2 cellular contexts compared by ENCODE assay signal in the genomic region with DNA sequence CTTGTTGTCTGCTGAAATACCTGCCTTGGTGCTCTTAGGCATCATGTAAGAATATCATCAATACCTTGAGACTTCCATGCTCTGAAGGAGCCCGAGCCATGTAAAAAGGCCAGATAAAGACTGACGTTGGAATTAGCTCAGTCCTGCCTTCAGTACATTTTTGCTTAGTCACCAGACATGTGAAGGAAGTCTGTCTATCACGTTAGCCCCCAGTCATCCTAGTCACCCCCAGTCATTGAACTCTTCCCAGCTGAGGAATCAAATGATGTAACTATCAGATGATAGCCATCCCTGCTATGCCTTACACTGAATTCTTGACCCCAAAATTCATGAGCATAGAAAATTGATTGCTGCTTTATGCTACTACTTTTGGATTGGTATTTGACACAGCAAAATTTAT.
TF ChIP-seq lines count a peak whose summit lies in the region.

No MANE protein-coding gene starts in this region.

TF ChIP-seq in SK-N-SH, 30 proteins besides CTCF, POLR2A, EP300 and RAD21 (continued from another document):
- TF ChIP-seq, protein P1, sequence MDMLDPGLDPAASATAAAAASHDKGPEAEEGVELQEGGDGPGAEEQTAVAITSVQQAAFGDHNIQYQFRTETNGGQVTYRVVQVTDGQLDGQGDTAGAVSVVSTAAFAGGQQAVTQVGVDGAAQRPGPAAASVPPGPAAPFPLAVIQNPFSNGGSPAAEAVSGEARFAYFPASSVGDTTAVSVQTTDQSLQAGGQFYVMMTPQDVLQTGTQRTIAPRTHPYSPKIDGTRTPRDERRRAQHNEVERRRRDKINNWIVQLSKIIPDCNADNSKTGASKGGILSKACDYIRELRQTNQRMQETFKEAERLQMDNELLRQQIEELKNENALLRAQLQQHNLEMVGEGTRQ (IDR thresholded peaks at IDR 0.05; ENCODE audit: borderline replicate concordance, low read depth, low read length): no peak
- TF ChIP-seq RFX5 (IDR thresholded peaks at IDR 0.05; ENCODE audit: low read length) (no peak), FOXJ3 (CRISPR knock-in tag; IDR thresholded peaks at IDR 0.05) (no peak), SMC3 (IDR thresholded peaks at IDR 0.05; ENCODE audit: low read depth, low read length) (no peak), CHD2 (IDR thresholded peaks at IDR 0.05; ENCODE audit: low read length, partially characterized antibody) (no peak), FOXM1 (IDR thresholded peaks at IDR 0.05; ENCODE audit: low read depth) (no peak)
- TF ChIP-seq, protein P2, sequence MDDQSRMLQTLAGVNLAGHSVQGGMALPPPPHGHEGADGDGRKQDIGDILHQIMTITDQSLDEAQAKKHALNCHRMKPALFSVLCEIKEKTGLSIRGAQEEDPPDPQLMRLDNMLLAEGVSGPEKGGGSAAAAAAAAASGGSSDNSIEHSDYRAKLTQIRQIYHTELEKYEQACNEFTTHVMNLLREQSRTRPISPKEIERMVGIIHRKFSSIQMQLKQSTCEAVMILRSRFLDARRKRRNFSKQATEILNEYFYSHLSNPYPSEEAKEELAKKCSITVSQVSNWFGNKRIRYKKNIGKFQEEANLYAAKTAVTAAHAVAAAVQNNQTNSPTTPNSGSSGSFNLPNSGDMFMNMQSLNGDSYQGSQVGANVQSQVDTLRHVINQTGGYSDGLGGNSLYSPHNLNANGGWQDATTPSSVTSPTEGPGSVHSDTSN (IDR thresholded peaks at IDR 0.05): no peak
- TF ChIP-seq, protein P3, sequence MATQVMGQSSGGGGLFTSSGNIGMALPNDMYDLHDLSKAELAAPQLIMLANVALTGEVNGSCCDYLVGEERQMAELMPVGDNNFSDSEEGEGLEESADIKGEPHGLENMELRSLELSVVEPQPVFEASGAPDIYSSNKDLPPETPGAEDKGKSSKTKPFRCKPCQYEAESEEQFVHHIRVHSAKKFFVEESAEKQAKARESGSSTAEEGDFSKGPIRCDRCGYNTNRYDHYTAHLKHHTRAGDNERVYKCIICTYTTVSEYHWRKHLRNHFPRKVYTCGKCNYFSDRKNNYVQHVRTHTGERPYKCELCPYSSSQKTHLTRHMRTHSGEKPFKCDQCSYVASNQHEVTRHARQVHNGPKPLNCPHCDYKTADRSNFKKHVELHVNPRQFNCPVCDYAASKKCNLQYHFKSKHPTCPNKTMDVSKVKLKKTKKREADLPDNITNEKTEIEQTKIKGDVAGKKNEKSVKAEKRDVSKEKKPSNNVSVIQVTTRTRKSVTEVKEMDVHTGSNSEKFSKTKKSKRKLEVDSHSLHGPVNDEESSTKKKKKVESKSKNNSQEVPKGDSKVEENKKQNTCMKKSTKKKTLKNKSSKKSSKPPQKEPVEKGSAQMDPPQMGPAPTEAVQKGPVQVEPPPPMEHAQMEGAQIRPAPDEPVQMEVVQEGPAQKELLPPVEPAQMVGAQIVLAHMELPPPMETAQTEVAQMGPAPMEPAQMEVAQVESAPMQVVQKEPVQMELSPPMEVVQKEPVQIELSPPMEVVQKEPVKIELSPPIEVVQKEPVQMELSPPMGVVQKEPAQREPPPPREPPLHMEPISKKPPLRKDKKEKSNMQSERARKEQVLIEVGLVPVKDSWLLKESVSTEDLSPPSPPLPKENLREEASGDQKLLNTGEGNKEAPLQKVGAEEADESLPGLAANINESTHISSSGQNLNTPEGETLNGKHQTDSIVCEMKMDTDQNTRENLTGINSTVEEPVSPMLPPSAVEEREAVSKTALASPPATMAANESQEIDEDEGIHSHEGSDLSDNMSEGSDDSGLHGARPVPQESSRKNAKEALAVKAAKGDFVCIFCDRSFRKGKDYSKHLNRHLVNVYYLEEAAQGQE (IDR thresholded peaks at IDR 0.05; ENCODE audit: low read depth, low read length): no peak

TF ChIP-seq in SK-N-SH treated with all-trans-retinoic acid at 6 μM for 48 hours, 23 proteins besides CTCF, POLR2A, EP300 and RAD21 (continued from another document):
- TF ChIP-seq, protein P4, sequence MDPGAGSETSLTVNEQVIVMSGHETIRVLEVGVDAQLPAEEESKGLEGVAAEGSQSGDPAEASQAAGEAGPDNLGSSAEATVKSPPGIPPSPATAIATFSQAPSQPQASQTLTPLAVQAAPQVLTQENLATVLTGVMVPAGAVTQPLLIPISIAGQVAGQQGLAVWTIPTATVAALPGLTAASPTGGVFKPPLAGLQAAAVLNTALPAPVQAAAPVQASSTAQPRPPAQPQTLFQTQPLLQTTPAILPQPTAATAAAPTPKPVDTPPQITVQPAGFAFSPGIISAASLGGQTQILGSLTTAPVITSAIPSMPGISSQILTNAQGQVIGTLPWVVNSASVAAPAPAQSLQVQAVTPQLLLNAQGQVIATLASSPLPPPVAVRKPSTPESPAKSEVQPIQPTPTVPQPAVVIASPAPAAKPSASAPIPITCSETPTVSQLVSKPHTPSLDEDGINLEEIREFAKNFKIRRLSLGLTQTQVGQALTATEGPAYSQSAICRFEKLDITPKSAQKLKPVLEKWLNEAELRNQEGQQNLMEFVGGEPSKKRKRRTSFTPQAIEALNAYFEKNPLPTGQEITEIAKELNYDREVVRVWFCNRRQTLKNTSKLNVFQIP (CRISPR knock-in tag; IDR thresholded peaks at IDR 0.05; ENCODE audit: borderline replicate concordance, low read depth): no peak
- TF ChIP-seq ZNF8 (CRISPR knock-in tag; IDR thresholded peaks at IDR 0.05): no peak
- TF ChIP-seq ZFP3 (CRISPR knock-in tag; IDR thresholded peaks at IDR 0.05): no peak
- TF ChIP-seq ZNF565 (CRISPR knock-in tag; conservative IDR thresholded peaks at IDR 0.05; ENCODE audit: low read depth): no peak
- TF ChIP-seq CSDC2 (CRISPR knock-in tag; IDR thresholded peaks at IDR 0.05): no peak
- no peak for TF ChIP-seq RARB (CRISPR knock-in tag; IDR thresholded peaks at IDR 0.05)
- TF ChIP-seq ZFP30 (CRISPR knock-in tag; IDR thresholded peaks at IDR 0.05): no peak
- no peak for TF ChIP-seq TOX (CRISPR knock-in tag; IDR thresholded peaks at IDR 0.05; ENCODE audit: borderline replicate concordance)
- no peak for TF ChIP-seq TCF4 (CRISPR knock-in tag; IDR thresholded peaks at IDR 0.05; ENCODE audit: borderline replicate concordance)
- TF ChIP-seq BACH2 (CRISPR knock-in tag; IDR thresholded peaks at IDR 0.05; ENCODE audit: borderline replicate concordance): no peak
- TF ChIP-seq SNAI2 (CRISPR knock-in tag; IDR thresholded peaks at IDR 0.05): no peak
- TF ChIP-seq GLIS3 (CRISPR knock-in tag; IDR thresholded peaks at IDR 0.05): no peak
- TF ChIP-seq ZC3H10 (CRISPR knock-in tag; IDR thresholded peaks at IDR 0.05): no peak
- TF ChIP-seq, protein P5, sequence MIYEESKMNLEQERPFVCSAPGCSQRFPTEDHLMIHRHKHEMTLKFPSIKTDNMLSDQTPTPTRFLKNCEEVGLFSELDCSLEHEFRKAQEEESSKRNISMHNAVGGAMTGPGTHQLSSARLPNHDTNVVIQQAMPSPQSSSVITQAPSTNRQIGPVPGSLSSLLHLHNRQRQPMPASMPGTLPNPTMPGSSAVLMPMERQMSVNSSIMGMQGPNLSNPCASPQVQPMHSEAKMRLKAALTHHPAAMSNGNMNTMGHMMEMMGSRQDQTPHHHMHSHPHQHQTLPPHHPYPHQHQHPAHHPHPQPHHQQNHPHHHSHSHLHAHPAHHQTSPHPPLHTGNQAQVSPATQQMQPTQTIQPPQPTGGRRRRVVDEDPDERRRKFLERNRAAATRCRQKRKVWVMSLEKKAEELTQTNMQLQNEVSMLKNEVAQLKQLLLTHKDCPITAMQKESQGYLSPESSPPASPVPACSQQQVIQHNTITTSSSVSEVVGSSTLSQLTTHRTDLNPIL (CRISPR knock-in tag; IDR thresholded peaks at IDR 0.05; ENCODE audit: low read depth): no peak
- no peak for TF ChIP-seq ZNF70 (CRISPR knock-in tag; IDR thresholded peaks at IDR 0.05)
- no peak for TF ChIP-seq PPARA (CRISPR knock-in tag; IDR thresholded peaks at IDR 0.05; ENCODE audit: borderline replicate concordance)
- TF ChIP-seq OSR1 (CRISPR knock-in tag; IDR thresholded peaks at IDR 0.05): no peak
